Comparison of ENCODE assay signal across 7 cellular contexts in genomic region chr19:36008336-36008978, GRCh38. TPM values are rescaled to one million over a fixed set of nuclear protein-coding genes. Genes with fewer than 3 reads are reported as not detected.
DNase-seq lines count a peak whose midpoint lies in the region; ATAC-seq and TF ChIP-seq lines count a peak whose summit lies in the region.

Gene SYNE4, minus strand, starts transcription at chr19:36008813. Its CDS starts 132 bp downstream, at chr19:36008681.

- no peaks in the 10 kb centered on the region for H3K9me3 ChIP-seq in HEK293 (ENCODE audit: control insufficient read depth, insufficient read depth, low read depth, low read length)

- no peaks in the 10 kb centered on the region for H3K9me3 Mint-ChIP-seq in T-cell

- H3K27ac ChIP-seq in HEK293 (ENCODE audit: extremely low read depth, low read depth, low read length) = peak within 1 kb of the TSS; percentile 38; the same call in 1 of the 2 replicates
- peak within 1 kb of the TSS; percentile 72 for H3K27ac ChIP-seq in foreskin keratinocyte

- DNase-seq in T-cell (no peak), foreskin keratinocyte (no peak), skeletal muscle cell (ENCODE audit: low read depth) (no peak), hippocampal formation (lab: John Stamatoyannopoulos, UW) (no peak), foreskin melanocyte (no peak), NOMO-1 (lab: John Stamatoyannopoulos, UW; ENCODE audit: unreplicated experiment in 2 of 2) (no peak)

- POLR2A ChIA-PET in HEK293 (lab: Yijun Ruan, JAX) (interaction anchor here (1.0 to 2.3 kb wide), 6 partner anchors 11 to 306 kb away, joined by 3 to 12 read pairs (median 4); partner anchors contain the start of gene THAP8), T-cell (lab: Charles Lee) (no interaction called here)

- H3K27me3 Mint-ChIP-seq in T-cell = no peaks in the 10 kb centered on the region

- no peaks in the 10 kb centered on the region for H3K27me3 ChIP-seq in foreskin keratinocyte

- no peak within 1 kb of the TSS for H3K4me3 ChIP-seq in HEK293 (ENCODE audit: low read depth, low read length)
- peak within 1 kb of the TSS; percentile 48 for H3K4me3 ChIP-seq in skeletal muscle cell (ENCODE audit: low read depth, low read length)

- peak within 1 kb of the TSS; percentile 44 to 62 (median 51) for H3K4me3 Mint-ChIP-seq in T-cell

- peaks cover 23 to 28% (median 23%) of the 10 kb centered on the region in 3 donors for H3K4me1 Mint-ChIP-seq in T-cell

- peak within 1 kb of the TSS in 1 of 2 donors; percentile 34 for H3K27ac Mint-ChIP-seq in T-cell

- no peaks in the 10 kb centered on the region for H3K36me3 Mint-ChIP-seq in T-cell

- TF ChIP-seq CTCF in HEK293 (tag by site-specific recombination; IDR thresholded peaks at IDR 0.05) (no peak), foreskin keratinocyte (conservative IDR thresholded peaks at IDR 0.05) (no peak)

- CTCF ChIA-PET in HEK293 (lab: Yijun Ruan, JAX) = interaction anchor here (0.7 to 1.2 kb wide), 5 partner anchors 9 to 189 kb away, joined by 3 to 6 read pairs (median 3); no protein-coding TSS in a partner anchor
- CTCF ChIA-PET in T-cell (lab: Charles Lee) = no interaction called here

- peaks cover 8 to 34% of the 10 kb centered on the region in 2 experiments; a peak in 2 of 3 replicates for H3K36me3 ChIP-seq in HEK293 (ENCODE audit: control insufficient read depth in 2 of 2, insufficient read depth in 1 of 2, low read length in 2 of 2)

- ATAC-seq in T-cell (replicated peaks in 1 of 4) (no peak), foreskin keratinocyte (no peak)

- H3K4me1 ChIP-seq in HEK293 (ENCODE audit: control insufficient read depth, insufficient read depth, low read length) (peaks cover 9% of the 10 kb centered on the region), foreskin keratinocyte (no peaks in the 10 kb centered on the region)

TF ChIP-seq in HEK293, 187 proteins besides CTCF, POLR2A, EP300 and RAD21:
- TF ChIP-seq PRDM10 (tag by site-specific recombination; IDR thresholded peaks at IDR 0.05) (peak; percentile 52; the same call in 1 of the 2 replicates), ZNF544 (tag by site-specific recombination; IDR thresholded peaks at IDR 0.05) (no peak)
TF ChIP-seq in HEK293: peak in this region for 1.

RNA-seq across cellular contexts. Expression of gene SYNE4, which starts in this region (rescaled TPM):
- total RNA-seq in T-cell (1 to 10 TPM; 3.2 to 4.4 (median 3.7) TPM), foreskin keratinocyte (1.2 TPM in 2 replicates)
- polyA plus RNA-seq in foreskin keratinocyte = 1.3 and 1.8 TPM in 2 replicates
